Comparison of ENCODE assay signal across 16 cellular contexts in genomic region chr11:68480855-68481510, GRCh38. TPM values are rescaled to one million over a fixed set of nuclear protein-coding genes. Genes with fewer than 3 reads are reported as not detected.
A peak's percentile ranks its signal among the peaks of the same experiment; 100 is the strongest.
DNase-seq lines count a peak whose midpoint lies in the region; ATAC-seq and TF ChIP-seq lines count a peak whose summit lies in the region.
"Had no signal": no experiment of that assay in that cellular context is flagged by ENCODE, and none has a peak within 500 bp of the region (broad histone marks: within the 10 kb centered on the region; RNA-seq: fewer than 3 reads in every experiment).

No MANE protein-coding gene starts in this region.

- peaks cover 73% of the 10 kb centered on the region for H3K36me3 ChIP-seq in OCI-LY7 (ENCODE audit: insufficient read depth, low read length)
- peaks cover 0 to 4% (median 0%) of the 10 kb centered on the region in 9 donors for H3K36me3 ChIP-seq in heart right ventricle

- no peaks in the 10 kb centered on the region for H3K9me3 ChIP-seq in CD4-positive, alpha-beta T cell (ENCODE audit: control insufficient read depth, low read length)
- peaks cover 27% of the 10 kb centered on the region for H3K9me3 ChIP-seq in OCI-LY7 (ENCODE audit: low read length)
- peaks cover 0 to 15% (median 0%) of the 10 kb centered on the region in 11 donors for H3K9me3 ChIP-seq in heart right ventricle

- H3K27me3 ChIP-seq in CD4-positive, alpha-beta T cell (ENCODE audit: control insufficient read depth, insufficient read depth, low read length): no peaks in the 10 kb centered on the region
- no peaks in the 10 kb centered on the region for H3K27me3 ChIP-seq in heart right ventricle

- H3K9me2 ChIP-seq in OCI-LY7 (ENCODE audit: insufficient read depth, low read length): no peaks in the 10 kb centered on the region

- intact Hi-C loops in CD4-positive, alpha-beta T cell (cut with DNase I, micrococcal nuclease): no loop called here
- intact Hi-C loops in OCI-LY7 (cut with micrococcal nuclease; ENCODE audit: unreplicated experiment): no loop called here
- intact Hi-C loops in heart right ventricle (cut with DNase I): no loop called here
- intact Hi-C loops in posterior cingulate gyrus (cut with DNase I): no loop called here

- H3K4me1 Mint-ChIP-seq in CD4-positive, alpha-beta T cell (ENCODE audit: low read depth): peaks cover 84% of the 10 kb centered on the region
- peaks cover 12% of the 10 kb centered on the region for H3K4me1 Mint-ChIP-seq in progenitor cell of endocrine pancreas (ENCODE audit: low read depth)

- POLR2A ChIA-PET in CD4-positive, alpha-beta T cell (lab: Charles Lee): interaction anchor here (1.4 kb wide), 1 partner anchor 21 kb away, joined by 6 read pairs; the partner anchor contains the start of gene PPP6R3
- POLR2A ChIA-PET in OCI-LY7 (lab: Charles Lee) (interaction anchor here (0.6 to 1.9 kb wide), 4 partner anchors 10 to 76 kb away, joined by 3 to 8 read pairs (median 5); no protein-coding TSS in a partner anchor), HEK293T (lab: Yijun Ruan, JAX) (no interaction called here)

- peaks cover 96% of the 10 kb centered on the region for H3K79me2 ChIP-seq in OCI-LY7 (ENCODE audit: insufficient read depth, low read depth, low read length)

- H3K4me2 ChIP-seq in OCI-LY7 (ENCODE audit: low read length): no peak overlapping the region

- TF ChIP-seq CTCF in CD4-positive, alpha-beta T cell (IDR thresholded peaks at IDR 0.05): no peak
- TF ChIP-seq CTCF in OCI-LY7 (conservative IDR thresholded peaks at IDR 0.05; ENCODE audit: low read length) (no peak), heart right ventricle (IDR thresholded peaks at IDR 0.05) (no peak), progenitor cell of endocrine pancreas (IDR thresholded peaks at IDR 0.05; ENCODE audit: unreplicated experiment) (no peak)

- H3K27me3 Mint-ChIP-seq in CD4-positive, alpha-beta T cell: no peaks in the 10 kb centered on the region
- no peaks in the 10 kb centered on the region for H3K27me3 Mint-ChIP-seq in progenitor cell of endocrine pancreas
- H3K27me3 Mint-ChIP-seq: T-cell had no signal

- no peaks in the 10 kb centered on the region for H3K9me3 Mint-ChIP-seq in CD4-positive, alpha-beta T cell
- peaks cover 13% of the 10 kb centered on the region for H3K9me3 Mint-ChIP-seq in progenitor cell of endocrine pancreas (ENCODE audit: low read depth)
- H3K9me3 Mint-ChIP-seq: HFFc6, T-cell had no signal

- WGBS in heart right ventricle, 2 donors: 20 to 21% methylated on average over 3 of the region's 3 CpGs

- H4K20me1 ChIP-seq in OCI-LY7 (ENCODE audit: insufficient read depth, low read length): peaks cover 6% of the 10 kb centered on the region; the same call in 1 of the 2 replicates

- H3K36me3 Mint-ChIP-seq in CD4-positive, alpha-beta T cell (ENCODE audit: low read depth): peaks cover 41% of the 10 kb centered on the region
- H3K36me3 Mint-ChIP-seq in progenitor cell of endocrine pancreas (ENCODE audit: insufficient read depth): peaks cover 35% of the 10 kb centered on the region

- peak overlapping the region; percentile 41 for H3K27ac Mint-ChIP-seq in CD4-positive, alpha-beta T cell
- H3K27ac Mint-ChIP-seq in progenitor cell of endocrine pancreas: peak overlapping the region; percentile 17
- H3K27ac Mint-ChIP-seq: HFFc6 had no signal

- CTCF ChIA-PET in CD4-positive, alpha-beta T cell (lab: Charles Lee): interaction anchor here (0.9 to 1.0 kb wide), 2 partner anchors 10 to 14 kb away, joined by 3 read pairs; no protein-coding TSS in a partner anchor
- CTCF ChIA-PET in OCI-LY7 (lab: Charles Lee; ENCODE audit: unreplicated experiment) (no interaction called here), HEK293T (lab: Yijun Ruan, JAX) (no interaction called here)

- H3K4me3 Mint-ChIP-seq in CD4-positive, alpha-beta T cell: no peak overlapping the region
- H3K4me3 Mint-ChIP-seq in progenitor cell of endocrine pancreas (ENCODE audit: low read depth): no peak overlapping the region
- H3K4me3 Mint-ChIP-seq: endodermal cell, HFFc6 had no signal

- DNase-seq in CD4-positive, alpha-beta T cell: no peak
- DNase-seq in OCI-LY7 (ENCODE audit: low spot score) (no peak), heart right ventricle (no peak), progenitor cell of endocrine pancreas (ENCODE audit: low spot score, unreplicated experiment) (no peak), HEK293T (ENCODE audit: extremely low spot score) (no peak), posterior cingulate gyrus (no peak), hippocampal formation (lab: John Stamatoyannopoulos, UW) (no peak)
- DNase-seq: activated CD4-positive, alpha-beta T cell treated with anti-CD3 and anti-CD28 coated beads for 1 hour; activated naive CD4-positive, alpha-beta T cell; DMS 273 treated with DMSO at 0.1 percent for 48 hours; endodermal cell; HFFc6; stimulated activated naive CD8-positive, alpha-beta T cell treated with anti-CD3 and anti-CD28 coated beads, Interleukin-15, Interleukin-2, amounts not matched to agents 100 U/mL and 50 U/mL, for 24 hours; T-cell had no signal

- H3K4me1 ChIP-seq in OCI-LY7 (ENCODE audit: insufficient read depth, low read length, poor library complexity, severe bottlenecking) (no peaks in the 10 kb centered on the region), heart right ventricle (peaks cover 18 to 60% (median 43%) of the 10 kb centered on the region in 9 donors)

- no peak for ATAC-seq in CD4-positive, alpha-beta T cell (ENCODE audit: poor library complexity)
- ATAC-seq in heart right ventricle (peak; percentile 22 to 76 (median 51)), HG02885 (IDR thresholded peaks at IDR 0.05; ENCODE audit: poor library complexity, unreplicated experiment) (no peak)
- ATAC-seq: stimulated activated naive CD8-positive, alpha-beta T cell treated with anti-CD3 and anti-CD28 coated beads, Interleukin-15, Interleukin-2, amounts not matched to agents 100 U/mL and 50 U/mL, for 24 hours; T-cell had no signal

- no peak overlapping the region for H3K27ac ChIP-seq in CD4-positive, alpha-beta T cell (ENCODE audit: low read depth, low read length)
- H3K27ac ChIP-seq in OCI-LY7 (ENCODE audit: low read depth, low read length, poor library complexity, severe bottlenecking) (no peak overlapping the region), heart right ventricle (peak overlapping the region in 5 of 10 donors; percentile 2 to 59 (median 30))
- H3K27ac ChIP-seq: RWPE1 had no signal

- BruUV-seq in OCI-LY7 (replicated peaks; lab: Mats Ljungman, UMichigan): TSS peak; percentile 21

- H2AFZ ChIP-seq in OCI-LY7 (ENCODE audit: low read length): no peak overlapping the region

- H3K4me3 ChIP-seq in OCI-LY7 (ENCODE audit: low read depth, low read length, poor library complexity, severe bottlenecking): no peak overlapping the region
- peak overlapping the region in 1 of 10 donors; percentile 5 for H3K4me3 ChIP-seq in heart right ventricle

TF ChIP-seq in HEK293T, 16 proteins besides CTCF, POLR2A, EP300 and RAD21:
- TF ChIP-seq HDGF (IDR thresholded peaks at IDR 0.05; ENCODE audit: borderline replicate concordance) (no peak), L3MBTL2 (conservative IDR thresholded peaks at IDR 0.05) (no peak), SUZ12 (IDR thresholded peaks at IDR 0.05) (no peak), FOXM1 (IDR thresholded peaks at IDR 0.05; ENCODE audit: borderline replicate concordance) (no peak), SP1 (IDR thresholded peaks at IDR 0.05) (no peak), ARNT (IDR thresholded peaks at IDR 0.05) (no peak), NFRKB (IDR thresholded peaks at IDR 0.05) (no peak)

RNA-seq across cellular contexts. Expression of gene PPP6R3, which starts 20.4 kb away (rescaled TPM):
- total RNA-seq in CD4-positive, alpha-beta T cell: 100 to 1,000 TPM; 108 to 109 TPM
- total RNA-seq in OCI-LY7 (2014; rRNA removed; shearing (Covaris generic)): 151 and 166 TPM in 2 replicates
- total RNA-seq in OCI-LY7 (2022) (122 and 132 TPM in 2 replicates), heart right ventricle (10 to 100 TPM; 75.8 to 98.1 (median 83.6) TPM), progenitor cell of endocrine pancreas (123 and 124 TPM in 2 replicates)
- 10 to 100 TPM; 18.4 to 35.3 TPM for polyA plus RNA-seq in heart right ventricle

Comparison
In these comparisons a context has a peak if more than half of its experiments do, and no peak if none do; other contexts are left out.
1. ATAC-seq: peak in heart right ventricle (8 of 8); none in CD4-positive, alpha-beta T cell (single experiment) and HG02885 (single experiment).